In the genomic region with DNA sequence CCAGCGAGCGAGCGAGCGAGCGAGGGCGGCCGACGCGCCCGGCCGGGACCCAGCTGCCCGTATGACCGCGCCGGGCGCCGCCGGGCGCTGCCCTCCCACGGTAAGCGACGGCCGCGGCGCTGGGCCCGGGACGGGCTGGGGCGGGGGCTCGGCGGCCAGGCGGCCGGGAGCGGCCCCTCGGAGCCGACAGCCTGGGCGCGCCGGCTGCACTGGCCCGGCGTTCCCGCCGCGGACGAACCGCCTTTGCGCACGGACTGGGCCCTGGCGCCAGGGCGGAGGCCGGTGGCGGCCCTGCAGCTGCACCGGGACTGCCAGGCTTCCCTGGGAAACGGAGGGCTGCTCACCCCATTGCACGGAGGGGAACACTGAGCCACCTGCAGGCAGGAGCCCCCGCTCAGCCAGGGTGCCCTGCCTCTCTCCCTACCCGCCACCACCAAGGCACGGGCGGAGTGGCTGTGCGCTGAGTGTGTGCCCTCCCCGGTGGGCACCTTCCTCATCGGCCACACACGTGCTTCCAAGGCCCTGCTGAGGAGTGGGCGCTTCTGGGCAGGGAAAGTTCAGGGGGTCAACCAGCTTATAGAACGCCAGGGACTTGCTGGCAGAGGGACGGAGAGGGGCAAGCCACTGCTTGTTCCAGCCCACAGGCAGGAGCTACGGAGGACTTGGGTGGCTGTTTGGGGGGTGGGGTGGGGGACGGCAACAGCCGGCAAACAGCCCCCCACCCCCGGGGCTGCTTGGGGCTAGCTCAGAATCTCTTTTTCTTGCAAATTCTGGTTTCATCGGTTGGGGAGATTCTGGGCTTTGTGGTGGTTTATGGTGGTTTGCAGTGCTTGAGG, we compare ENCODE assay signal across 8 cellular contexts. TPM values are rescaled to one million over a fixed set of nuclear protein-coding genes. Genes with fewer than 3 reads are reported as not detected.
DNase-seq lines count a peak whose midpoint lies in the region; ATAC-seq, FAIRE-seq and TF ChIP-seq lines count a peak whose summit lies in the region.

No MANE protein-coding gene starts in this region.

- intact Hi-C loops in kidney (cut with DNase I) = no loop called here

- peak overlapping the region; percentile 78 for H3K4me3 ChIP-seq in GM08714 (ENCODE audit: low read length)
- peak overlapping the region; percentile 91 for H3K4me3 ChIP-seq in Loucy (ENCODE audit: low read length, poor library complexity, severe bottlenecking)
- peak overlapping the region; percentile 78 for H3K4me3 ChIP-seq in astrocyte (ENCODE audit: insufficient read depth, low read depth, low read length)
- H3K4me3 ChIP-seq in kidney (ENCODE audit: low read length in 2 of 2) = peak overlapping the region; percentile 69 to 70

- FAIRE-seq in astrocyte (lab: Jason Lieb, UNC) = no peak
- FAIRE-seq in kidney (lab: Jason Lieb, UNC) = no peak

- peaks cover 74% of the 10 kb centered on the region for H3K79me2 ChIP-seq in Loucy (ENCODE audit: insufficient read depth, low read length)
- H3K79me2 ChIP-seq in astrocyte (ENCODE audit: insufficient read depth, low read length) = peaks cover 36% of the 10 kb centered on the region

- peaks cover 8% of the 10 kb centered on the region for H3K4me1 Mint-ChIP-seq in astrocyte (ENCODE audit: low read depth, unreplicated experiment)
- peaks cover 72% of the 10 kb centered on the region for H3K4me1 Mint-ChIP-seq in stimulated activated naive CD8-positive, alpha-beta T cell treated with anti-CD3 and anti-CD28 coated beads, Interleukin-15, amount 100 ng/mL, for 72 hours

- peak overlapping the region; percentile 94 for H3K27ac Mint-ChIP-seq in astrocyte (ENCODE audit: unreplicated experiment)
- peak overlapping the region; percentile 93 to 97 for H3K27ac Mint-ChIP-seq in stimulated activated naive CD8-positive, alpha-beta T cell treated with anti-CD3 and anti-CD28 coated beads, Interleukin-15, amount 100 ng/mL, for 72 hours

- H4K20me1 ChIP-seq in Loucy (ENCODE audit: insufficient read depth, low read length, poor library complexity, severe bottlenecking) = peaks cover 43% of the 10 kb centered on the region
- H4K20me1 ChIP-seq in astrocyte (ENCODE audit: insufficient read depth, low read length) = peaks cover 50% of the 10 kb centered on the region

- peaks cover 24% of the 10 kb centered on the region for H3K36me3 Mint-ChIP-seq in astrocyte (ENCODE audit: low read depth, unreplicated experiment)

- H3K9me3 ChIP-seq in Loucy (ENCODE audit: insufficient read depth, low read depth, low read length) (no peaks in the 10 kb centered on the region), astrocyte (ENCODE audit: insufficient read depth, low read depth, low read length) (no peaks in the 10 kb centered on the region), kidney (ENCODE audit: control insufficient read depth in 1 of 2, low read length in 2 of 2) (no peaks in the 10 kb centered on the region)

- H3F3A ChIP-seq in Loucy (ENCODE audit: low read depth) = no peaks in the 10 kb centered on the region; the same call in 1 of the 2 replicates

- H2AFZ ChIP-seq in Loucy (ENCODE audit: low read length) (no peak overlapping the region), astrocyte (ENCODE audit: low read depth, low read length) (peak overlapping the region; percentile 87)

- ATAC-seq in stimulated activated naive CD8-positive, alpha-beta T cell treated with anti-CD3 and anti-CD28 coated beads, Interleukin-15, amount 100 ng/mL, for 72 hours = peak; percentile 44
- ATAC-seq in HG02623 (IDR thresholded peaks at IDR 0.05; ENCODE audit: unreplicated experiment) = no peak

- H3K4me2 ChIP-seq in Loucy (ENCODE audit: low read depth, low read length, poor library complexity, severe bottlenecking) (peak overlapping the region; percentile 87), astrocyte (ENCODE audit: low read length) (peak overlapping the region; percentile 97)

- H3K4me1 ChIP-seq in Loucy (ENCODE audit: insufficient read depth, low read length, poor library complexity, severe bottlenecking) (peaks cover 82% of the 10 kb centered on the region), astrocyte (ENCODE audit: insufficient read depth, low read length) (peaks cover 24% of the 10 kb centered on the region), kidney (ENCODE audit: control insufficient read depth in 1 of 2, insufficient read depth in 1 of 2, low read depth in 1 of 2, low read length in 2 of 2) (peaks cover 4 to 28% of the 10 kb centered on the region in 2 donors)

- H3K36me3 ChIP-seq in Loucy (ENCODE audit: insufficient read depth, low read length) = peaks cover 15% of the 10 kb centered on the region; the same call in 1 of the 2 replicates
- no peaks in the 10 kb centered on the region for H3K36me3 ChIP-seq in astrocyte (ENCODE audit: insufficient read depth, low read length)
- peaks cover 0 to under 1% of the 10 kb centered on the region in 2 donors for H3K36me3 ChIP-seq in kidney (ENCODE audit: control insufficient read depth in 1 of 2, insufficient read depth in 2 of 2, low read length in 2 of 2)

- DNase-seq in astrocyte (ENCODE audit: low read depth) = no peak
- DNase-seq in kidney = no peak
- DNase-seq in stimulated activated naive CD8-positive, alpha-beta T cell treated with anti-CD3 and anti-CD28 coated beads, Interleukin-15, amount 100 ng/mL, for 72 hours = peak; percentile 31 to 38
- no peak for DNase-seq in NCI-H1436 treated with DMSO at 0.1 percent for 48 hours (lab: John Stamatoyannopoulos, UW)
- DNase-seq in NOMO-1 (lab: John Stamatoyannopoulos, UW; ENCODE audit: unreplicated experiment in 2 of 2) = no peak

- H3K4me3 Mint-ChIP-seq in astrocyte (ENCODE audit: unreplicated experiment) = peak overlapping the region; percentile 94
- peak overlapping the region; percentile 89 to 93 for H3K4me3 Mint-ChIP-seq in stimulated activated naive CD8-positive, alpha-beta T cell treated with anti-CD3 and anti-CD28 coated beads, Interleukin-15, amount 100 ng/mL, for 72 hours

- no peaks in the 10 kb centered on the region for H3K9me2 ChIP-seq in Loucy (replicated peaks; ENCODE audit: low read depth, low read length)

- H3K9ac ChIP-seq in Loucy (ENCODE audit: low read depth, low read length, poor library complexity, severe bottlenecking) (peak overlapping the region; percentile 97), astrocyte (ENCODE audit: low read length) (peak overlapping the region; percentile 83), kidney (ENCODE audit: low read length in 2 of 2) (peak overlapping the region; percentile 67 to 79)

- H3K27ac ChIP-seq in astrocyte (ENCODE audit: low read depth, low read length) (peak overlapping the region; percentile 62), kidney (ENCODE audit: low read depth in 2 of 2, low read length in 2 of 2) (peak overlapping the region; percentile 49 to 75)

- H3K9me3 Mint-ChIP-seq in astrocyte (ENCODE audit: unreplicated experiment) = peaks cover 4% of the 10 kb centered on the region
- H3K9me3 Mint-ChIP-seq in stimulated activated naive CD8-positive, alpha-beta T cell treated with anti-CD3 and anti-CD28 coated beads, Interleukin-15, amount 100 ng/mL, for 72 hours = no peaks in the 10 kb centered on the region

- H3K27me3 ChIP-seq in Loucy (ENCODE audit: insufficient read depth, low read length, poor library complexity, severe bottlenecking) (no peaks in the 10 kb centered on the region), astrocyte (ENCODE audit: insufficient read depth, low read length) (peaks cover 8% of the 10 kb centered on the region)

- TF ChIP-seq CTCF in Loucy (conservative IDR thresholded peaks at IDR 0.05; ENCODE audit: low read length) = no peak
- TF ChIP-seq CTCF in astrocyte (IDR thresholded peaks at IDR 0.05; ENCODE audit: insufficient read depth, low read depth, low read length) = no peak
- no peak for TF ChIP-seq CTCF in kidney (IDR thresholded peaks at IDR 0.05; ENCODE audit: borderline replicate concordance, extremely low read depth, insufficient read depth)

- H3K27me3 Mint-ChIP-seq in astrocyte (ENCODE audit: low read depth, unreplicated experiment) = peaks cover 66% of the 10 kb centered on the region
- no peaks in the 10 kb centered on the region for H3K27me3 Mint-ChIP-seq in stimulated activated naive CD8-positive, alpha-beta T cell treated with anti-CD3 and anti-CD28 coated beads, Interleukin-15, amount 100 ng/mL, for 72 hours

RNA-seq across cellular contexts. Expression of a gene that starts 0.5 kb away (rescaled TPM):
- total RNA-seq in astrocyte = 12.3 and 17.5 TPM in 2 replicates
- 33.8 TPM for total RNA-seq in kidney
- polyA plus RNA-seq in kidney (ENCODE audit: insufficient read depth, low read depth, low replicate concordance) = 11.1 TPM

Comparison
In these comparisons a context has a peak if more than half of its experiments do, and no peak if none do; other contexts are left out.
1. DNase-seq: peak in stimulated activated naive CD8-positive, alpha-beta T cell treated with anti-CD3 and anti-CD28 coated beads, Interleukin-15, amount 100 ng/mL, for 72 hours (2 of 2); none in astrocyte (single experiment), kidney (single experiment), NCI-H1436 treated with DMSO at 0.1 percent for 48 hours (single experiment) and NOMO-1 (0 of 2).
2. Peak in every context shown above with its lines, with median percentiles within 50 percentile points of each other: H3K4me3 ChIP-seq and H3K9ac ChIP-seq.